Comparison of ENCODE assay signal across 8 cellular contexts in genomic region chr2:25483584-25484266, GRCh38.
A peak's percentile ranks its signal among the peaks of the same experiment; 100 is the strongest.
DNase-seq lines count a peak whose midpoint lies in the region; ATAC-seq and TF ChIP-seq lines count a peak whose summit lies in the region.
"Had no signal": no experiment of that assay in that cellular context is flagged by ENCODE, and none has a peak within 500 bp of the region (broad histone marks: within the 10 kb centered on the region; RNA-seq: fewer than 3 reads in every experiment).

No MANE protein-coding gene starts in this region.

- no peak for TF ChIP-seq POLR2A in spleen (IDR thresholded peaks at IDR 0.05)

- no peak for TF ChIP-seq CTCF in spleen (IDR thresholded peaks at IDR 0.05 in 8 of 11, conservative IDR thresholded peaks at IDR 0.05 in 3 of 11)

- ATAC-seq in GM19351 (IDR thresholded peaks at IDR 0.05; ENCODE audit: unreplicated experiment) (peak; percentile 88), HG03064 (IDR thresholded peaks at IDR 0.05; ENCODE audit: low read depth, unreplicated experiment) (peak; percentile 75)
- ATAC-seq: SK-N-SH treated with all-trans-retinoic acid at 6 μM for 48 hours had no signal

- peaks cover 0 to 23% (median 16%) of the 10 kb centered on the region in 6 donors for H3K4me1 ChIP-seq in spleen

- intact Hi-C loops in spleen (cut with DNase I; ENCODE audit: low total_unique reads): loop anchor here (10.0 kb wide), 1 partner anchor 61 kb away; no protein-coding TSS in a partner anchor

- DNase-seq in RPMI8226 (peak; percentile 76), spleen (no peak), H4 (ENCODE audit: low spot score) (no peak), dedifferentiated amniotic fluid mesenchymal stem cell (ENCODE audit: extremely low spot score) (no peak), glomerular visceral epithelial cell (ENCODE audit: extremely low spot score) (no peak)

- 74 to 82% (median 79%) methylated on average over 2 of the region's 2 CpGs for WGBS in spleen, 5 donors

- peak overlapping the region in 5 of 8 donors; percentile 23 to 49 (median 42) for H3K27ac ChIP-seq in spleen

- H3K27me3 ChIP-seq in spleen (replicated peaks in 1 of 7): no peaks in the 10 kb centered on the region

- H3K9me3 ChIP-seq in spleen: no peaks in the 10 kb centered on the region

- no peak overlapping the region for H3K4me3 ChIP-seq in spleen

- peaks cover 0 to 20% (median under 1%) of the 10 kb centered on the region in 6 donors for H3K36me3 ChIP-seq in spleen
